Comparison of ENCODE assay signal across 2 cellular contexts in genomic region chr6:70575899-70576298, GRCh38.
TF ChIP-seq lines count a peak whose summit lies in the region.

No MANE protein-coding gene starts in this region.

TF ChIP-seq in HepG2, 621 proteins besides CTCF, POLR2A, EP300 and RAD21:
- TF ChIP-seq ZNF580 (CRISPR knock-in tag; IDR thresholded peaks at IDR 0.05; ENCODE audit: borderline replicate concordance, low read depth), result no peak
- TF ChIP-seq CEBPB (IDR thresholded peaks at IDR 0.05; ENCODE audit: borderline replicate concordance, low read depth, low read length), result 0 out of 2 replicates have a peak, but pooled peaks have one; percentile 18
TF ChIP-seq in HepG2: peak in this region for 1.

TF ChIP-seq in WTC11, 78 proteins besides CTCF, POLR2A, EP300 and RAD21:
- TF ChIP-seq ELF4 (CRISPR knock-in tag; IDR thresholded peaks at IDR 0.05; ENCODE audit: low read depth) (no peak), ATF3 (CRISPR knock-in tag; conservative IDR thresholded peaks at IDR 0.05) (no peak), CREB1 (CRISPR knock-in tag; IDR thresholded peaks at IDR 0.05) (no peak), STAT6 (CRISPR knock-in tag; conservative IDR thresholded peaks at IDR 0.05; ENCODE audit: low read depth) (no peak), ATF6 (CRISPR knock-in tag; IDR thresholded peaks at IDR 0.05) (no peak), NR1H2 (CRISPR knock-in tag; IDR thresholded peaks at IDR 0.05) (no peak), TEAD1 (CRISPR knock-in tag; IDR thresholded peaks at IDR 0.05) (no peak), SOX15 (CRISPR knock-in tag; IDR thresholded peaks at IDR 0.05) (no peak), ZNF219 (CRISPR knock-in tag; IDR thresholded peaks at IDR 0.05; ENCODE audit: borderline replicate concordance) (no peak), CREM (CRISPR knock-in tag; IDR thresholded peaks at IDR 0.05) (no peak)
